Comparison of ENCODE assay signal across 13 cellular contexts in the genomic region with DNA sequence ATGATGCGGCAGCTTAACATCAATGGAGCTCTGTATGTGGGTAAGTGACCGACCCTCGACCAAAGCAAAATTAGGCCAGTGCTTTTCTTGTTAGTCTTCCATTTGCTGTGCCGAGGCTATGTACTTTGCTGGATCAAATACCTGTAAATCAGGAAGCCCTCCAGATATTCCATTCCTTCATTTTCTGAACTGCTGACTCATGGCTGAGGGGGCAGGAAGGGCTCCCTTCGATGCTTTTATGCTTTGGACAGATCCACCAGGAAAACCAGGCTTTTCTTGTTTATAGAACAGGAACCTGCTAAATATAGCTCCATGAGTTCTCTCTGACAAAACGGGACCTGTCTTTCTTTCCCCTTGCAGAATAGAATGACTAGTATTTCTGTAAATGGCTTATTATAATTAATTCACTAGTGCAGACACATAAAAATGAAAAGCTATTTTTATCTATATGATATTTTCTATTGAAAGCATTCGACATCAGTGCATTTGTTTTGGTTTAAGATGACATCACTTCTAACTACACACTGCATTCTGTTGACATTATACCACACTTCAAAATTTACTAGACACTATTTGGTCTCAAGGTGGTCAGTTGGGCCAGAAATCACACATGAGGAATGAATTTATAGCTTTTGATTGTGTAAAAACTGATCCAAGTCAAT.
DNase-seq lines count a peak whose midpoint lies in the region; ATAC-seq, FAIRE-seq and TF ChIP-seq lines count a peak whose summit lies in the region.
"Had no signal": no experiment of that assay in that cellular context is flagged by ENCODE, and none has a peak within 500 bp of the region (broad histone marks: within the 10 kb centered on the region; RNA-seq: fewer than 3 reads in every experiment).

No MANE protein-coding gene starts in this region.

- H3K27ac ChIP-seq in Panc1 (ENCODE audit: low read length): peak overlapping the region; percentile 86
- H3K27ac ChIP-seq: VCaP had no signal

- H3K4me1 ChIP-seq in Panc1 (ENCODE audit: control insufficient read depth, insufficient read depth, low read length): peaks cover 47% of the 10 kb centered on the region

- no peaks in the 10 kb centered on the region for H3K9me3 ChIP-seq in Panc1 (ENCODE audit: control insufficient read depth, insufficient read depth, low read depth, low read length)

- no peaks in the 10 kb centered on the region for H3K36me3 ChIP-seq in Panc1 (ENCODE audit: control insufficient read depth, insufficient read depth, low read length)

- ATAC-seq in Panc1 (no peak), GM21619 (IDR thresholded peaks at IDR 0.05; ENCODE audit: unreplicated experiment) (no peak)

- no TSS peak for BruUV-seq in Panc1 (replicated peaks; lab: Mats Ljungman, UMichigan)

- DNase-seq in EH (ENCODE audit: low read depth): peak; percentile 72
- no peak for DNase-seq in Panc1 (ENCODE audit: low read depth, low spot score)
- peak; percentile 34 for DNase-seq in fibroblast of peridontal ligament (ENCODE audit: extremely low read depth)
- peak; percentile 66 for DNase-seq in renal cortical epithelial cell (ENCODE audit: low read depth)
- no peak for DNase-seq in NCI-H524 treated with DMSO at 0.1 percent for 48 hours (lab: John Stamatoyannopoulos, UW)
- DNase-seq in CD14-positive monocyte (ENCODE audit: low spot score): no peak
- DNase-seq in GM19239 (ENCODE audit: insufficient read length, low spot score): no peak
- DNase-seq: activated CD8-positive, alpha-beta memory T cell treated with anti-CD3 and anti-CD28 coated beads, Interleukin-2, amount 50 U/mL, for 48 hours; amygdala; NCI-H446 treated with DMSO at 0.1 percent for 48 hours had no signal

- H3K27me3 ChIP-seq in Panc1 (ENCODE audit: control insufficient read depth, insufficient read depth, low read length): no peaks in the 10 kb centered on the region

- CTCF ChIA-PET in Panc1 (lab: Charles Lee): interaction anchor here (2.7 kb wide), 1 partner anchor 21 kb away, joined by 12 read pairs; no protein-coding TSS in a partner anchor

- intact Hi-C loops in Panc1 (cut with micrococcal nuclease; ENCODE audit: unreplicated experiment) (no loop called here), CD14-positive monocyte (cut with micrococcal nuclease) (no loop called here)

- H3K4me3 ChIP-seq in Panc1 (ENCODE audit: low read depth in 2 of 2, low read length in 2 of 2): no peak overlapping the region
- H3K4me3 ChIP-seq: skin epidermis had no signal

- H3K4me1 Mint-ChIP-seq in CD14-positive monocyte: no peaks in the 10 kb centered on the region

- peaks cover 0 to 29% (median 23%) of the 10 kb centered on the region in 7 donors for H3K9me3 Mint-ChIP-seq in CD14-positive monocyte

- no peaks in the 10 kb centered on the region for H3K36me3 Mint-ChIP-seq in CD14-positive monocyte

- H3K27ac Mint-ChIP-seq in CD14-positive monocyte: peak overlapping the region in 1 of 7 donors; percentile 51

- FAIRE-seq in GM19239 (lab: Jason Lieb, UNC): no peak

- H3K27me3 Mint-ChIP-seq in CD14-positive monocyte (ENCODE audit: low read depth in 3 of 3): peaks cover 32 to 48% (median 48%) of the 10 kb centered on the region in 3 donors

- in situ Hi-C loops in Panc1 (cut with HindIII; ENCODE audit: low pct_unique_long_range_greater_than_20kb, low sequenced_read_pairs): no loop called here

- H3K4me3 Mint-ChIP-seq in CD14-positive monocyte: no peak overlapping the region

- TF ChIP-seq CTCF in Panc1 (IDR thresholded peaks at IDR 0.05) (no peak), CD14-positive monocyte (IDR thresholded peaks at IDR 0.05) (no peak)

- POLR2A ChIA-PET in Panc1 (lab: Charles Lee): interaction anchor here (1.9 kb wide), 1 partner anchor 21 kb away, joined by 4 read pairs; no protein-coding TSS in a partner anchor

Comparison
In these comparisons a context has a peak if more than half of its experiments do, and no peak if none do; other contexts are left out.
1. DNase-seq: peak in EH (single experiment), fibroblast of peridontal ligament (single experiment) and renal cortical epithelial cell (single experiment); none in Panc1 (single experiment), NCI-H524 treated with DMSO at 0.1 percent for 48 hours (single experiment), CD14-positive monocyte (single experiment) and GM19239 (single experiment).